In the genomic region with DNA sequence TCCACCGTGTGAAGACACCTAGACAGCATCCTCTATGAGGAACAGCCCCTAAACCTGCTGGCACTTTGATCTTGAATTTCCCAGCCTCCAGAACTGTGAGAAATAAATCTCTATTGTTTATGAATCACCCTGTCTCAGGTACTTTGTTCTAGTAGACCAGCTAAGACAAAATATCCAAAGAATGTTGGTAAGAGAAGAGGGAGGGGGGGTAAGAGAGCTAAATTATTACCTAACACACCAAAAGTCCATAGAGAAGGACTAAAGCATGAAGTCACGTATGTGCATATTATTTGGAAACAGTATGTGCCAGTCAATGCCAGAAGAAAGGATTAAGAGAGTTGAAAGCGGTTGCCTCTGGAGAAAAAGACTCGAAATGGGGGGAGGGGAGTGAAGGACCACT, we compare ENCODE assay signal across 28 cellular contexts.
"Had no signal": no experiment of that assay in that cellular context is flagged by ENCODE, and none has a peak within 500 bp of the region (broad histone marks: within the 10 kb centered on the region; RNA-seq: fewer than 3 reads in every experiment).

No MANE protein-coding gene starts in this region.

- H3K36me3 ChIP-seq: ascending aorta, Peyer's patch, SJSA1 had no signal

- H3K27ac ChIP-seq: ascending aorta, Peyer's patch, SJSA1 had no signal

- H3K9me3 ChIP-seq: ascending aorta, Peyer's patch, SJSA1, SK-N-SH had no signal

- H3K4me1 ChIP-seq: Peyer's patch, SJSA1 had no signal

- H3K27me3 ChIP-seq: ascending aorta, Peyer's patch, SJSA1 had no signal

- ATAC-seq: activated CD8-positive, alpha-beta T cell treated with anti-CD3 and anti-CD28 coated beads for 36 hours; PC-3 had no signal

- DNase-seq: activated CD4-positive, alpha-beta T cell treated with anti-CD3 and anti-CD28 coated beads, Interleukin-2, amount 10 ng/mL, durations not matched to agents 24 days and 14 days; activated CD4-positive, alpha-beta T cell treated with anti-CD3 and anti-CD28 coated beads, Interleukin-2, amount 50 U/mL, for 4 hours; activated CD8-positive, alpha-beta T cell treated with anti-CD3 and anti-CD28 coated beads for 36 hours; activated gamma-delta T cell; activated naive CD4-positive, alpha-beta T cell treated with Interleukin-2 at 50 U/mL for 16 hours; activated naive CD8-positive, alpha-beta T cell treated with anti-CD3 and anti-CD28 coated beads, Interleukin-2, amount 10 ng/mL, durations not matched to agents 7 days and 5 days; activated T-cell treated with anti-CD3 and anti-CD28 coated beads, Interleukin-2, amount 50 U/mL, for 1 hour; amygdala; caudate nucleus; Kasumi-1; KG1; MM.1S; MV-4-11; NCI-H1092; NCI-H1436 treated with DMSO at 0.1 percent for 48 hours; NCI-H1694 treated with DMSO at 0.1 percent for 48 hours; NCI-H2029; NCI-H345; NCI-H524 treated with DMSO at 0.1 percent for 48 hours; NCI-H748 treated with DMSO at 0.1 percent for 48 hours; NK-92 treated with Interleukin-12 subunit alpha and Interleukin-12 subunit beta, amount 100 ng/mL, for 24 hours; PC-3; Peyer's patch; RPMI8226; SHP77 treated with DMSO at 0.1 percent for 48 hours; SK-N-SH had no signal

- H3K4me3 ChIP-seq: ascending aorta, Peyer's patch, SJSA1 had no signal
